Comparison of ENCODE assay signal across 8 cellular contexts in the genomic region with DNA sequence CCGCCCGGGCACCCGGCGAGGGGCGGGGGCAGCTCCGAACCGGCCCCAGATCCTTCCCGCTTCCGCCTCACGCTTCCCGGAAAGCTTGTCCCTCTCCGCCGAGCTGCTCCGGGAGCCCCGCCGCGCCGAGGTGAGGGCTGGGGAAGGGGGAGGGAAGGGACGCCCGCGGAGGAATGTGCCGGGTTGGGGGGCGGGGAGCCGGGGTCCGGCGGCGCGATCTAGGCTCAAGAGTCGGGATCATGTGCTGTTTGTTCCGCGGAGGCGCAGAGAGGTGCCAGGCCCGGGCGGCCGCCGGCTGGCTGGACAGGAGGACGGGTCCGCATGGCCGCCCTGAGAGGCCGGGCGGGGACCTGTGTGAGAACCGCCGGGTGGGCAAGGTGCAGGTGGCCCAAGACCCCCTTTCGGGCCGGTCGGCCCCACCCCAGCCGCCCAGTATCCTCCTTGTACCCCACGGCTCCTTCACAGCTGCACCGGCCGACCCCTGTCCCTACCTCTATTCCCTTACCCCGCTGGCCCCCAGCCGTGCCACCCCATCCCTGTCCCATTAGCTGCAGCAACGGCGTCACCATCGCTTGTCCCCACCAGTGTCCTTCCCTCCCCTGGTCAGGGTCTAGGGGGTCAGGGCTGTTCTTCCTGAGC. TPM values are rescaled to one million over a fixed set of nuclear protein-coding genes. Genes with fewer than 3 reads are reported as not detected.
DNase-seq lines count a peak whose midpoint lies in the region; TF ChIP-seq lines count a peak whose summit lies in the region.

No MANE protein-coding gene starts in this region.

- peaks cover 27% of the 10 kb centered on the region for H3K4me1 Mint-ChIP-seq in activated naive CD4-positive, alpha-beta T cell treated with anti-CD3 and anti-CD28 coated beads, Interleukin-2, amount 10 ng/mL, durations not matched to agents 7 days and 5 days

- peaks cover 22% of the 10 kb centered on the region for H3K27me3 Mint-ChIP-seq in activated naive CD4-positive, alpha-beta T cell treated with anti-CD3 and anti-CD28 coated beads, Interleukin-2, amount 10 ng/mL, durations not matched to agents 7 days and 5 days

- no peak for DNase-seq in activated naive CD4-positive, alpha-beta T cell treated with anti-CD3 and anti-CD28 coated beads, Interleukin-2, amount 10 ng/mL, durations not matched to agents 7 days and 5 days
- DNase-seq in activated naive CD4-positive, alpha-beta T cell treated with anti-CD3 and anti-CD28 coated beads, Interleukin-2, amount 50 U/mL, for 16 hours: no peak
- DNase-seq in HT-29 (ENCODE audit: low spot score) (peak; percentile 21), ascending aorta (ENCODE audit: low spot score in 2 of 2) (peak in 1 of 2 donors; percentile 77), NCI-H345 (lab: John Stamatoyannopoulos, UW) (no peak), NCI-H345 treated with DMSO at 0.1 percent for 48 hours (lab: John Stamatoyannopoulos, UW; ENCODE audit: unreplicated experiment) (no peak)

- H3K9ac ChIP-seq in iPS-18a (ENCODE audit: low read length): peak overlapping the region; percentile 68
- peak overlapping the region; percentile 96 to 99 (median 99) for H3K9ac ChIP-seq in skeletal muscle tissue (ENCODE audit: low read depth in 1 of 3, low read length in 3 of 3)

- peak overlapping the region; percentile 86 for H3K4me3 Mint-ChIP-seq in activated naive CD4-positive, alpha-beta T cell treated with anti-CD3 and anti-CD28 coated beads, Interleukin-2, amount 10 ng/mL, durations not matched to agents 7 days and 5 days

- H3K36me3 Mint-ChIP-seq in activated naive CD4-positive, alpha-beta T cell treated with anti-CD3 and anti-CD28 coated beads, Interleukin-2, amount 10 ng/mL, durations not matched to agents 7 days and 5 days: peaks cover 21% of the 10 kb centered on the region

- H3K36me3 ChIP-seq in ascending aorta: peaks cover 21 to 25% of the 10 kb centered on the region in 2 donors
- peaks cover 19% of the 10 kb centered on the region for H3K36me3 ChIP-seq in iPS-18a (ENCODE audit: control insufficient read depth, low read depth, low read length)
- peaks cover 19 to 25% (median 20%) of the 10 kb centered on the region in 3 donors for H3K36me3 ChIP-seq in skeletal muscle tissue (ENCODE audit: control insufficient read depth in 3 of 3, insufficient read depth in 3 of 3, low read length in 3 of 3)

- peaks cover 6 to 17% of the 10 kb centered on the region in 2 donors for H3K4me1 ChIP-seq in ascending aorta
- H3K4me1 ChIP-seq in iPS-18a (ENCODE audit: control insufficient read depth, low read depth, low read length): peaks cover 16% of the 10 kb centered on the region
- H3K4me1 ChIP-seq in skeletal muscle tissue (ENCODE audit: control insufficient read depth in 3 of 3, insufficient read depth in 3 of 3, low read length in 3 of 3): peaks cover 48 to 54% (median 54%) of the 10 kb centered on the region in 3 donors

- no peaks in the 10 kb centered on the region for H3K9me3 ChIP-seq in ascending aorta
- no peaks in the 10 kb centered on the region for H3K9me3 ChIP-seq in iPS-18a (ENCODE audit: control insufficient read depth, low read depth, low read length)
- H3K9me3 ChIP-seq in skeletal muscle tissue (ENCODE audit: control insufficient read depth in 3 of 3, low read length in 3 of 3): no peaks in the 10 kb centered on the region

- intact Hi-C loops in ascending aorta (cut with DNase I): no loop called here

- TF ChIP-seq CTCF in ascending aorta (IDR thresholded peaks at IDR 0.05): no peak

- peak overlapping the region; percentile 94 to 95 for H3K27ac ChIP-seq in ascending aorta
- no peak overlapping the region for H3K27ac ChIP-seq in iPS-18a (ENCODE audit: low read length)
- H3K27ac ChIP-seq in skeletal muscle tissue (ENCODE audit: low read depth, low read length): peak overlapping the region; percentile 99

- H3K9me3 Mint-ChIP-seq in activated naive CD4-positive, alpha-beta T cell treated with anti-CD3 and anti-CD28 coated beads, Interleukin-2, amount 10 ng/mL, durations not matched to agents 7 days and 5 days: no peaks in the 10 kb centered on the region

- H3K27me3 ChIP-seq in ascending aorta (no peaks in the 10 kb centered on the region), iPS-18a (ENCODE audit: control insufficient read depth, insufficient read depth, low read length) (peaks cover 18% of the 10 kb centered on the region), skeletal muscle tissue (ENCODE audit: control insufficient read depth in 3 of 3, insufficient read depth in 3 of 3, low read length in 3 of 3) (no peaks in the 10 kb centered on the region)

- peak overlapping the region; percentile 76 for H3K27ac Mint-ChIP-seq in activated naive CD4-positive, alpha-beta T cell treated with anti-CD3 and anti-CD28 coated beads, Interleukin-2, amount 10 ng/mL, durations not matched to agents 7 days and 5 days

- H3K4me3 ChIP-seq in ascending aorta: peak overlapping the region; percentile 80 to 99
- H3K4me3 ChIP-seq in iPS-18a (ENCODE audit: low read length): peak overlapping the region; percentile 87
- peak overlapping the region; percentile 92 to 99 (median 96) for H3K4me3 ChIP-seq in skeletal muscle tissue (ENCODE audit: low read length in 3 of 3)

- CTCF ChIA-PET in activated naive CD4-positive, alpha-beta T cell treated with anti-CD3 and anti-CD28 coated beads, Interleukin-2, amount 10 ng/mL, durations not matched to agents 7 days and 5 days (lab: Charles Lee): interaction anchor here (0.7 to 1.0 kb wide), 2 partner anchors 10 to 32 kb away, joined by 3 to 4 read pairs; partner anchors contain the start of gene CAMTA2

RNA-seq across cellular contexts. Expression of gene KIF1C, which starts 0.4 kb away (rescaled TPM):
- 75.3 and 83.6 TPM in 2 replicates for total RNA-seq in HT-29 (2014; rRNA removed; shearing (Covaris generic))
- 94.0 TPM for total RNA-seq in ascending aorta
- 47.5 TPM for total RNA-seq in skeletal muscle tissue

RNA-seq across cellular contexts. Expression of gene INCA1, which starts 0.8 kb away (rescaled TPM):
- total RNA-seq in HT-29 (2014; rRNA removed; shearing (Covaris generic)): 0.13 and 0.81 TPM in 2 replicates
- not detected for total RNA-seq in ascending aorta
- total RNA-seq in skeletal muscle tissue: not detected

RNA-seq across cellular contexts. Expression of gene CAMTA2, which starts 10.7 kb away (rescaled TPM):
- total RNA-seq in HT-29 (2014; rRNA removed; shearing (Covaris generic)): 3.2 and 7.3 TPM in 2 replicates
- total RNA-seq in ascending aorta (72.1 TPM), skeletal muscle tissue (4.7 TPM)

RNA-seq across cellular contexts. Expression of gene SPAG7, which starts 30.5 kb away (rescaled TPM):
- total RNA-seq in HT-29 (2014; rRNA removed; shearing (Covaris generic)): 20.0 and 25.7 TPM in 2 replicates
- total RNA-seq in ascending aorta (4.9 TPM), skeletal muscle tissue (51.7 TPM)

RNA-seq across cellular contexts. Expression of gene SLC52A1, which starts 37.1 kb away (rescaled TPM):
- not detected in 2 replicates for total RNA-seq in HT-29 (2014; rRNA removed; shearing (Covaris generic))
- total RNA-seq in ascending aorta: not detected
- total RNA-seq in skeletal muscle tissue: not detected
